In genomic region chr6:166167801-166168615, GRCh38 we compare ENCODE assay signal across 11 cellular contexts. TPM values are rescaled to one million over a fixed set of nuclear protein-coding genes. Genes with fewer than 3 reads are reported as not detected.
DNase-seq lines count a peak whose midpoint lies in the region; ATAC-seq and TF ChIP-seq lines count a peak whose summit lies in the region.
"Had no signal": no experiment of that assay in that cellular context is flagged by ENCODE, and none has a peak within 500 bp of the region (broad histone marks: within the 10 kb centered on the region; RNA-seq: fewer than 3 reads in every experiment).

A gene with protein sequence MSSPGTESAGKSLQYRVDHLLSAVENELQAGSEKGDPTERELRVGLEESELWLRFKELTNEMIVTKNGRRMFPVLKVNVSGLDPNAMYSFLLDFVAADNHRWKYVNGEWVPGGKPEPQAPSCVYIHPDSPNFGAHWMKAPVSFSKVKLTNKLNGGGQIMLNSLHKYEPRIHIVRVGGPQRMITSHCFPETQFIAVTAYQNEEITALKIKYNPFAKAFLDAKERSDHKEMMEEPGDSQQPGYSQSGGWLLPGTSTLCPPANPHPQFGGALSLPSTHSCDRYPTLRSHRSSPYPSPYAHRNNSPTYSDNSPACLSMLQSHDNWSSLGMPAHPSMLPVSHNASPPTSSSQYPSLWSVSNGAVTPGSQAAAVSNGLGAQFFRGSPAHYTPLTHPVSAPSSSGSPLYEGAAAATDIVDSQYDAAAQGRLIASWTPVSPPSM (minus strand): TSS chr6:166167851. CDS start chr6:166167591, 260 bp downstream.

- H3K4me3 ChIP-seq in ACC112 (ENCODE audit: low read depth, low read length) (peak within 1 kb of the TSS; percentile 52; the same call in 1 of the 2 replicates), lower lobe of right lung (peak within 1 kb of the TSS; percentile 33)

- peaks cover 100% of the 10 kb centered on the region for H3K27me3 ChIP-seq in ACC112 (ENCODE audit: insufficient read depth, low read length)
- H3K27me3 ChIP-seq in lower lobe of right lung (ENCODE audit: low read depth) = peaks cover 98% of the 10 kb centered on the region

- intact Hi-C loops in lower lobe of right lung (cut with DNase I) = no loop called here
- intact Hi-C loops in head of caudate nucleus (cut with DNase I) = no loop called here

- no peak within 1 kb of the TSS for H2AFZ ChIP-seq in ACC112 (ENCODE audit: low read length, unreplicated experiment)

- H3K27ac ChIP-seq in ACC112 (ENCODE audit: low read depth, low read length) = no peak within 1 kb of the TSS
- H3K27ac ChIP-seq in lower lobe of right lung = no peak within 1 kb of the TSS
- H3K27ac ChIP-seq: VCaP had no signal

- H3K4me1 ChIP-seq in ACC112 (ENCODE audit: control insufficient read depth, insufficient read depth, low read length, unreplicated experiment) (no peaks in the 10 kb centered on the region), lower lobe of right lung (no peaks in the 10 kb centered on the region)

- H3K36me3 ChIP-seq in ACC112 (ENCODE audit: insufficient read depth, low read length) = no peaks in the 10 kb centered on the region
- H3K36me3 ChIP-seq in lower lobe of right lung = no peaks in the 10 kb centered on the region

- no peaks in the 10 kb centered on the region for H3K9me3 ChIP-seq in lower lobe of right lung

- no peak for TF ChIP-seq CTCF in lower lobe of right lung (IDR thresholded peaks at IDR 0.05)

- no peaks in the 10 kb centered on the region for H3K79me2 ChIP-seq in ACC112 (ENCODE audit: control insufficient read depth, insufficient read depth, low read length, unreplicated experiment)

- peak; percentile 58 for ATAC-seq in GM18511 (IDR thresholded peaks at IDR 0.05; ENCODE audit: unreplicated experiment)
- ATAC-seq in lower lobe of right lung = peak in 1 of 2 donors; percentile 22
- no peak for ATAC-seq in HG02973 (IDR thresholded peaks at IDR 0.05; ENCODE audit: unreplicated experiment)

- peak; percentile 15 to 19 for DNase-seq in activated CD4-positive, alpha-beta T cell treated with anti-CD3 and anti-CD28 coated beads, Interleukin-2, amount 50 U/mL, for 48 hours
- DNase-seq in lower lobe of right lung (no peak), CD1c-positive myeloid dendritic cell (ENCODE audit: extremely low spot score) (no peak), NCI-H2081 (lab: John Stamatoyannopoulos, UW) (no peak), head of caudate nucleus (no peak)

RNA-seq across cellular contexts. Expression of the gene that starts here (rescaled TPM):
- total RNA-seq in lower lobe of right lung = not detected
- total RNA-seq: fibroblast of villous mesenchyme, HT1080 had no signal

Comparison
In these comparisons a context has a peak if more than half of its experiments do, and no peak if none do; other contexts are left out.
1. DNase-seq: peak in activated CD4-positive, alpha-beta T cell treated with anti-CD3 and anti-CD28 coated beads, Interleukin-2, amount 50 U/mL, for 48 hours (2 of 2); none in lower lobe of right lung (single experiment), CD1c-positive myeloid dendritic cell (single experiment), NCI-H2081 (0 of 2) and head of caudate nucleus (0 of 42).